Comparison of ENCODE assay signal across 16 cellular contexts in genomic region chr4:107870916-107871786, GRCh38. TPM values are rescaled to one million over a fixed set of nuclear protein-coding genes. Genes with fewer than 3 reads are reported as not detected.
DNase-seq lines count a peak whose midpoint lies in the region; FAIRE-seq and TF ChIP-seq lines count a peak whose summit lies in the region.
"Had no signal": no experiment of that assay in that cellular context is flagged by ENCODE, and none has a peak within 500 bp of the region (broad histone marks: within the 10 kb centered on the region; RNA-seq: fewer than 3 reads in every experiment).

No MANE protein-coding gene starts in this region.

- FAIRE-seq in astrocyte (lab: Jason Lieb, UNC) (no peak), islet of Langerhans (lab: Jason Lieb, UNC) (peak; percentile 92)

- no peaks in the 10 kb centered on the region for H3K79me2 ChIP-seq in astrocyte (ENCODE audit: insufficient read depth, low read length)

- no peaks in the 10 kb centered on the region for H3K4me1 Mint-ChIP-seq in astrocyte (ENCODE audit: low read depth, unreplicated experiment)
- H3K4me1 Mint-ChIP-seq: stimulated activated naive CD8-positive, alpha-beta T cell treated with anti-CD3 and anti-CD28 coated beads, Interleukin-15, amount 100 ng/mL, for 72 hours had no signal

- no peak for TF ChIP-seq CTCF in astrocyte (IDR thresholded peaks at IDR 0.05; ENCODE audit: insufficient read depth, low read depth, low read length)

- no peaks in the 10 kb centered on the region for H4K20me1 ChIP-seq in astrocyte (ENCODE audit: insufficient read depth, low read length)

- no peak overlapping the region for H3K27ac ChIP-seq in astrocyte (ENCODE audit: low read depth, low read length)
- H3K27ac ChIP-seq: WERI-Rb-1 had no signal

- H3K36me3 ChIP-seq in astrocyte (ENCODE audit: insufficient read depth, low read length), result no peaks in the 10 kb centered on the region
- H3K36me3 ChIP-seq: WERI-Rb-1 had no signal

- no peak overlapping the region for H3K4me3 Mint-ChIP-seq in astrocyte (ENCODE audit: unreplicated experiment)
- H3K4me3 Mint-ChIP-seq: stimulated activated naive CD8-positive, alpha-beta T cell treated with anti-CD3 and anti-CD28 coated beads, Interleukin-15, amount 100 ng/mL, for 72 hours had no signal

- H2AFZ ChIP-seq in astrocyte (ENCODE audit: low read depth, low read length), result no peak overlapping the region

- no peaks in the 10 kb centered on the region for H3K9me3 ChIP-seq in astrocyte (ENCODE audit: insufficient read depth, low read depth, low read length)

- H3K27me3 Mint-ChIP-seq in astrocyte (ENCODE audit: low read depth, unreplicated experiment), result no peaks in the 10 kb centered on the region

- no peaks in the 10 kb centered on the region for H3K4me1 ChIP-seq in astrocyte (ENCODE audit: insufficient read depth, low read length)

- DNase-seq in NCI-H146 (lab: John Stamatoyannopoulos, UW), result peak; percentile 7
- DNase-seq in NCI-H146 treated with DMSO at 0.1 percent for 48 hours (lab: John Stamatoyannopoulos, UW; ENCODE audit: unreplicated experiment), result no peak
- DNase-seq in astrocyte (ENCODE audit: low read depth), result peak; percentile 41
- DNase-seq in stromal cell of bone marrow (ENCODE audit: low read depth), result peak; percentile 21
- no peak for DNase-seq in SW 1271 (lab: John Stamatoyannopoulos, UW)
- no peak for DNase-seq in NCI-H2107 (lab: John Stamatoyannopoulos, UW)
- no peak for DNase-seq in NCI-H2107 treated with DMSO at 0.1 percent for 48 hours (lab: John Stamatoyannopoulos, UW; ENCODE audit: unreplicated experiment)
- DNase-seq: 8988T; activated gamma-delta T cell; C1 segment of cervical spinal cord; DND-41; effector memory CD4-positive, alpha-beta T cell; NCI-H524; stimulated activated naive CD8-positive, alpha-beta T cell treated with anti-CD3 and anti-CD28 coated beads, Interleukin-15, amount 100 ng/mL, for 72 hours; WERI-Rb-1 had no signal

- no peak overlapping the region for H3K4me2 ChIP-seq in astrocyte (ENCODE audit: low read length)

- H3K9ac ChIP-seq in astrocyte (ENCODE audit: low read length), result no peak overlapping the region

- H3K27me3 ChIP-seq in astrocyte (ENCODE audit: insufficient read depth, low read length), result no peaks in the 10 kb centered on the region

- H3K9me3 Mint-ChIP-seq in astrocyte (ENCODE audit: unreplicated experiment), result no peaks in the 10 kb centered on the region

- peaks cover 3% of the 10 kb centered on the region for H3K36me3 Mint-ChIP-seq in astrocyte (ENCODE audit: low read depth, unreplicated experiment)

- no peak overlapping the region for H3K4me3 ChIP-seq in astrocyte (ENCODE audit: insufficient read depth, low read depth, low read length)

- no peak overlapping the region for H3K27ac Mint-ChIP-seq in astrocyte (ENCODE audit: unreplicated experiment)
- H3K27ac Mint-ChIP-seq: stimulated activated naive CD8-positive, alpha-beta T cell treated with anti-CD3 and anti-CD28 coated beads, Interleukin-15, amount 100 ng/mL, for 72 hours had no signal

RNA-seq across cellular contexts. Expression of gene SGMS2, which starts 46.4 kb away (rescaled TPM):
- 48.1 and 48.3 TPM in 2 replicates for total RNA-seq in astrocyte

Comparison
In these comparisons a context has a peak if more than half of its experiments do, and no peak if none do; other contexts are left out.
1. DNase-seq: peak in NCI-H146 (single experiment), astrocyte (single experiment) and stromal cell of bone marrow (single experiment); none in NCI-H146 treated with DMSO at 0.1 percent for 48 hours (single experiment), SW 1271 (0 of 2), NCI-H2107 (single experiment) and NCI-H2107 treated with DMSO at 0.1 percent for 48 hours (single experiment).